In the genomic region with DNA sequence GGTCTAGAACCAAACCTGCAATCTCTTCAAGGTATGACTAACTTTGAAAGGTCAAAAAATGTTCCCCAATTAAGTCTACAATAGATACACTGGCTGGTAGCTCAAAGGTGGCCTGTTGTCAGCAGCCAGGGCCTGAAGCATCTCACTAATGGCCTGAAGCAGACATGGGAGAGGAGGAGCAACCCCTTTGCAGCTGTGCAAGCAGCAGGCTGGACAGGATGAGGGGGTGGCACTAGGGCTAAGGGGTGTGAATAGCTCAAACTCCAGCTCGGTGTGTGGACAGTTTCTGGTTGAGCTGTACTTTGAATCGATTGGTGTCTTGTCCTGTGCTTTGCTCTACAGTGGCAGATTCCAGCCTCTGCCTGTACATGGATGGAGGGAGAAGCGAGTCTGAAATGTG, we compare ENCODE assay signal across 1 cellular context.
TF ChIP-seq lines count a peak whose summit lies in the region.

No MANE protein-coding gene starts in this region.

TF ChIP-seq in HepG2, 621 proteins besides CTCF, POLR2A, EP300 and RAD21 (continued from another document and continues in another):
- TF ChIP-seq, protein P1, sequence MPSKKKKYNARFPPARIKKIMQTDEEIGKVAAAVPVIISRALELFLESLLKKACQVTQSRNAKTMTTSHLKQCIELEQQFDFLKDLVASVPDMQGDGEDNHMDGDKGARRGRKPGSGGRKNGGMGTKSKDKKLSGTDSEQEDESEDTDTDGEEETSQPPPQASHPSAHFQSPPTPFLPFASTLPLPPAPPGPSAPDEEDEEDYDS (CRISPR knock-in tag; IDR thresholded peaks at IDR 0.05) = peak; percentile 46; the same call in 1 of the 2 replicates
- peak; percentile 58 for TF ChIP-seq SAP130 (CRISPR knock-in tag; IDR thresholded peaks at IDR 0.05; ENCODE audit: low read depth)
- TF ChIP-seq SRSF9 (IDR thresholded peaks at IDR 0.05; ENCODE audit: borderline replicate concordance, insufficient read depth, low read depth, low read length, poor library complexity, severe bottlenecking) = no peak
- no peak for TF ChIP-seq NPAS2 (CRISPR knock-in tag; IDR thresholded peaks at IDR 0.05; ENCODE audit: borderline replicate concordance)
- TF ChIP-seq CBX5 (CRISPR knock-in tag; IDR thresholded peaks at IDR 0.05; ENCODE audit: borderline replicate concordance) = peak; percentile 42; the same call in 1 of the 2 replicates
- TF ChIP-seq, protein P2, sequence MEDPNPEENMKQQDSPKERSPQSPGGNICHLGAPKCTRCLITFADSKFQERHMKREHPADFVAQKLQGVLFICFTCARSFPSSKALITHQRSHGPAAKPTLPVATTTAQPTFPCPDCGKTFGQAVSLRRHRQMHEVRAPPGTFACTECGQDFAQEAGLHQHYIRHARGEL (CRISPR knock-in tag; IDR thresholded peaks at IDR 0.05) = no peak
- TF ChIP-seq, protein P3, sequence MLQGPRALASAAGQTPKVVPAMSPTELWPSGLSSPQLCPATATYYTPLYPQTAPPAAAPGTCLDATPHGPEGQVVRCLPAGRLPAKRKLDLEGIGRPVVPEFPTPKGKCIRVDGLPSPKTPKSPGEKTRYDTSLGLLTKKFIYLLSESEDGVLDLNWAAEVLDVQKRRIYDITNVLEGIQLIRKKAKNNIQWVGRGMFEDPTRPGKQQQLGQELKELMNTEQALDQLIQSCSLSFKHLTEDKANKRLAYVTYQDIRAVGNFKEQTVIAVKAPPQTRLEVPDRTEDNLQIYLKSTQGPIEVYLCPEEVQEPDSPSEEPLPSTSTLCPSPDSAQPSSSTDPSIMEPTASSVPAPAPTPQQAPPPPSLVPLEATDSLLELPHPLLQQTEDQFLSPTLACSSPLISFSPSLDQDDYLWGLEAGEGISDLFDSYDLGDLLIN (CRISPR knock-in tag; IDR thresholded peaks at IDR 0.05; ENCODE audit: borderline replicate concordance) = no peak
- TF ChIP-seq ZNF614 (CRISPR knock-in tag; IDR thresholded peaks at IDR 0.05; ENCODE audit: borderline replicate concordance) = peak; percentile 77; the same call in 1 of the 2 replicates
- TF ChIP-seq ZNF34 (CRISPR knock-in tag; IDR thresholded peaks at IDR 0.05; ENCODE audit: borderline replicate concordance) = no peak
- peak; percentile 67; the same call in 1 of the 2 replicates for TF ChIP-seq ZNF441 (CRISPR knock-in tag; IDR thresholded peaks at IDR 0.05; ENCODE audit: borderline replicate concordance)
- TF ChIP-seq, protein P4, sequence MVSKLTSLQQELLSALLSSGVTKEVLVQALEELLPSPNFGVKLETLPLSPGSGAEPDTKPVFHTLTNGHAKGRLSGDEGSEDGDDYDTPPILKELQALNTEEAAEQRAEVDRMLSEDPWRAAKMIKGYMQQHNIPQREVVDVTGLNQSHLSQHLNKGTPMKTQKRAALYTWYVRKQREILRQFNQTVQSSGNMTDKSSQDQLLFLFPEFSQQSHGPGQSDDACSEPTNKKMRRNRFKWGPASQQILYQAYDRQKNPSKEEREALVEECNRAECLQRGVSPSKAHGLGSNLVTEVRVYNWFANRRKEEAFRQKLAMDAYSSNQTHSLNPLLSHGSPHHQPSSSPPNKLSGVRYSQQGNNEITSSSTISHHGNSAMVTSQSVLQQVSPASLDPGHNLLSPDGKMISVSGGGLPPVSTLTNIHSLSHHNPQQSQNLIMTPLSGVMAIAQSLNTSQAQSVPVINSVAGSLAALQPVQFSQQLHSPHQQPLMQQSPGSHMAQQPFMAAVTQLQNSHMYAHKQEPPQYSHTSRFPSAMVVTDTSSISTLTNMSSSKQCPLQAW (CRISPR knock-in tag; IDR thresholded peaks at IDR 0.05) = peak; percentile 49; the same call in 1 of the 2 replicates
- TF ChIP-seq ATF1 (CRISPR knock-in tag; IDR thresholded peaks at IDR 0.05) = no peak
- TF ChIP-seq SALL2 (CRISPR knock-in tag; IDR thresholded peaks at IDR 0.05) = no peak
- TF ChIP-seq, protein P5, sequence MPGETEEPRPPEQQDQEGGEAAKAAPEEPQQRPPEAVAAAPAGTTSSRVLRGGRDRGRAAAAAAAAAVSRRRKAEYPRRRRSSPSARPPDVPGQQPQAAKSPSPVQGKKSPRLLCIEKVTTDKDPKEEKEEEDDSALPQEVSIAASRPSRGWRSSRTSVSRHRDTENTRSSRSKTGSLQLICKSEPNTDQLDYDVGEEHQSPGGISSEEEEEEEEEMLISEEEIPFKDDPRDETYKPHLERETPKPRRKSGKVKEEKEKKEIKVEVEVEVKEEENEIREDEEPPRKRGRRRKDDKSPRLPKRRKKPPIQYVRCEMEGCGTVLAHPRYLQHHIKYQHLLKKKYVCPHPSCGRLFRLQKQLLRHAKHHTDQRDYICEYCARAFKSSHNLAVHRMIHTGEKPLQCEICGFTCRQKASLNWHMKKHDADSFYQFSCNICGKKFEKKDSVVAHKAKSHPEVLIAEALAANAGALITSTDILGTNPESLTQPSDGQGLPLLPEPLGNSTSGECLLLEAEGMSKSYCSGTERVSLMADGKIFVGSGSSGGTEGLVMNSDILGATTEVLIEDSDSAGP (CRISPR knock-in tag; IDR thresholded peaks at IDR 0.05; ENCODE audit: borderline replicate concordance) = 0 out of 2 replicates have a peak, but pooled peaks have one; percentile 33
- TF ChIP-seq, protein P6, sequence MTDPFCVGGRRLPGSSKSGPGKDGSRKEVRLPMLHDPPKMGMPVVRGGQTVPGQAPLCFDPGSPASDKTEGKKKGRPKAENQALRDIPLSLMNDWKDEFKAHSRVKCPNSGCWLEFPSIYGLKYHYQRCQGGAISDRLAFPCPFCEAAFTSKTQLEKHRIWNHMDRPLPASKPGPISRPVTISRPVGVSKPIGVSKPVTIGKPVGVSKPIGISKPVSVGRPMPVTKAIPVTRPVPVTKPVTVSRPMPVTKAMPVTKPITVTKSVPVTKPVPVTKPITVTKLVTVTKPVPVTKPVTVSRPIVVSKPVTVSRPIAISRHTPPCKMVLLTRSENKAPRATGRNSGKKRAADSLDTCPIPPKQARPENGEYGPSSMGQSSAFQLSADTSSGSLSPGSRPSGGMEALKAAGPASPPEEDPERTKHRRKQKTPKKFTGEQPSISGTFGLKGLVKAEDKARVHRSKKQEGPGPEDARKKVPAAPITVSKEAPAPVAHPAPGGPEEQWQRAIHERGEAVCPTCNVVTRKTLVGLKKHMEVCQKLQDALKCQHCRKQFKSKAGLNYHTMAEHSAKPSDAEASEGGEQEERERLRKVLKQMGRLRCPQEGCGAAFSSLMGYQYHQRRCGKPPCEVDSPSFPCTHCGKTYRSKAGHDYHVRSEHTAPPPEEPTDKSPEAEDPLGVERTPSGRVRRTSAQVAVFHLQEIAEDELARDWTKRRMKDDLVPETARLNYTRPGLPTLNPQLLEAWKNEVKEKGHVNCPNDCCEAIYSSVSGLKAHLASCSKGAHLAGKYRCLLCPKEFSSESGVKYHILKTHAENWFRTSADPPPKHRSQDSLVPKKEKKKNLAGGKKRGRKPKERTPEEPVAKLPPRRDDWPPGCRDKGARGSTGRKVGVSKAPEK (CRISPR knock-in tag; IDR thresholded peaks at IDR 0.05; ENCODE audit: borderline replicate concordance) = no peak
- peak; percentile 4; the same call in 1 of the 2 replicates for TF ChIP-seq BHLHE40 (IDR thresholded peaks at IDR 0.05; ENCODE audit: low read length)
- TF ChIP-seq, protein P7, sequence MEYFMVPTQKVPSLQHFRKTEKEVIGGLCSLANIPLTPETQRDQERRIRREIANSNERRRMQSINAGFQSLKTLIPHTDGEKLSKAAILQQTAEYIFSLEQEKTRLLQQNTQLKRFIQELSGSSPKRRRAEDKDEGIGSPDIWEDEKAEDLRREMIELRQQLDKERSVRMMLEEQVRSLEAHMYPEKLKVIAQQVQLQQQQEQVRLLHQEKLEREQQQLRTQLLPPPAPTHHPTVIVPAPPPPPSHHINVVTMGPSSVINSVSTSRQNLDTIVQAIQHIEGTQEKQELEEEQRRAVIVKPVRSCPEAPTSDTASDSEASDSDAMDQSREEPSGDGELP (IDR thresholded peaks at IDR 0.05; ENCODE audit: borderline replicate concordance, low read depth) = peak; percentile 81
- TF ChIP-seq, protein P8, sequence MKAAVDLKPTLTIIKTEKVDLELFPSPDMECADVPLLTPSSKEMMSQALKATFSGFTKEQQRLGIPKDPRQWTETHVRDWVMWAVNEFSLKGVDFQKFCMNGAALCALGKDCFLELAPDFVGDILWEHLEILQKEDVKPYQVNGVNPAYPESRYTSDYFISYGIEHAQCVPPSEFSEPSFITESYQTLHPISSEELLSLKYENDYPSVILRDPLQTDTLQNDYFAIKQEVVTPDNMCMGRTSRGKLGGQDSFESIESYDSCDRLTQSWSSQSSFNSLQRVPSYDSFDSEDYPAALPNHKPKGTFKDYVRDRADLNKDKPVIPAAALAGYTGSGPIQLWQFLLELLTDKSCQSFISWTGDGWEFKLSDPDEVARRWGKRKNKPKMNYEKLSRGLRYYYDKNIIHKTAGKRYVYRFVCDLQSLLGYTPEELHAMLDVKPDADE (CRISPR knock-in tag; IDR thresholded peaks at IDR 0.05) = no peak
- TF ChIP-seq ZNF446 (CRISPR knock-in tag; IDR thresholded peaks at IDR 0.05) = no peak
- peak; percentile 63; the same call in 1 of the 2 replicates for TF ChIP-seq MEF2D (CRISPR knock-in tag; IDR thresholded peaks at IDR 0.05)
- no peak for TF ChIP-seq HMGA1 (CRISPR knock-in tag; conservative IDR thresholded peaks at IDR 0.05)
- TF ChIP-seq ZNF382 (CRISPR knock-in tag; IDR thresholded peaks at IDR 0.05; ENCODE audit: borderline replicate concordance) = no peak
- TF ChIP-seq SALL1 (CRISPR knock-in tag; IDR thresholded peaks at IDR 0.05) = peak; percentile 93
- TF ChIP-seq NAIF1 (CRISPR knock-in tag; IDR thresholded peaks at IDR 0.05; ENCODE audit: borderline replicate concordance) = no peak
- 0 out of 2 replicates have a peak, but pooled peaks have one; percentile 32 for TF ChIP-seq ZNF264 (CRISPR knock-in tag; IDR thresholded peaks at IDR 0.05)
- TF ChIP-seq, protein P9, sequence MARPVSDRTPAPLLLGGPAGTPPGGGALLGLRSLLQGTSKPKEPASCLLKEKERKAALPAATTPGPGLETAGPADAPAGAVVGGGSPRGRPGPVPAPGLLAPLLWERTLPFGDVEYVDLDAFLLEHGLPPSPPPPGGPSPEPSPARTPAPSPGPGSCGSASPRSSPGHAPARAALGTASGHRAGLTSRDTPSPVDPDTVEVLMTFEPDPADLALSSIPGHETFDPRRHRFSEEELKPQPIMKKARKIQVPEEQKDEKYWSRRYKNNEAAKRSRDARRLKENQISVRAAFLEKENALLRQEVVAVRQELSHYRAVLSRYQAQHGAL (CRISPR knock-in tag; IDR thresholded peaks at IDR 0.05; ENCODE audit: not compliant biosample characterization) = no peak
- TF ChIP-seq, protein P10, sequence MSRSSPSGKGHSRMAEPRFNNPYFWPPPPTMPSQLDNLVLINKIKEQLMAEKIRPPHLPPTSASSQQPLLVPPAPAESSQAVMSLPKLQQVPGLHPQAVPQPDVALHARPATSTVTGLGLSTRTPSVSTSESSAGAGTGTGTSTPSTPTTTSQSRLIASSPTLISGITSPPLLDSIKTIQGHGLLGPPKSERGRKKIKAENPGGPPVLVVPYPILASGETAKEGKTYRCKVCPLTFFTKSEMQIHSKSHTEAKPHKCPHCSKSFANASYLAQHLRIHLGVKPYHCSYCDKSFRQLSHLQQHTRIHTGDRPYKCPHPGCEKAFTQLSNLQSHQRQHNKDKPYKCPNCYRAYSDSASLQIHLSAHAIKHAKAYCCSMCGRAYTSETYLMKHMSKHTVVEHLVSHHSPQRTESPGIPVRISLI (CRISPR knock-in tag; IDR thresholded peaks at IDR 0.05; ENCODE audit: borderline replicate concordance) = peak; percentile 39; the same call in 1 of the 2 replicates
- TF ChIP-seq SMAD3 (CRISPR knock-in tag; IDR thresholded peaks at IDR 0.05) = 0 out of 2 replicates have a peak, but pooled peaks have one; percentile 44
- TF ChIP-seq, protein P11, sequence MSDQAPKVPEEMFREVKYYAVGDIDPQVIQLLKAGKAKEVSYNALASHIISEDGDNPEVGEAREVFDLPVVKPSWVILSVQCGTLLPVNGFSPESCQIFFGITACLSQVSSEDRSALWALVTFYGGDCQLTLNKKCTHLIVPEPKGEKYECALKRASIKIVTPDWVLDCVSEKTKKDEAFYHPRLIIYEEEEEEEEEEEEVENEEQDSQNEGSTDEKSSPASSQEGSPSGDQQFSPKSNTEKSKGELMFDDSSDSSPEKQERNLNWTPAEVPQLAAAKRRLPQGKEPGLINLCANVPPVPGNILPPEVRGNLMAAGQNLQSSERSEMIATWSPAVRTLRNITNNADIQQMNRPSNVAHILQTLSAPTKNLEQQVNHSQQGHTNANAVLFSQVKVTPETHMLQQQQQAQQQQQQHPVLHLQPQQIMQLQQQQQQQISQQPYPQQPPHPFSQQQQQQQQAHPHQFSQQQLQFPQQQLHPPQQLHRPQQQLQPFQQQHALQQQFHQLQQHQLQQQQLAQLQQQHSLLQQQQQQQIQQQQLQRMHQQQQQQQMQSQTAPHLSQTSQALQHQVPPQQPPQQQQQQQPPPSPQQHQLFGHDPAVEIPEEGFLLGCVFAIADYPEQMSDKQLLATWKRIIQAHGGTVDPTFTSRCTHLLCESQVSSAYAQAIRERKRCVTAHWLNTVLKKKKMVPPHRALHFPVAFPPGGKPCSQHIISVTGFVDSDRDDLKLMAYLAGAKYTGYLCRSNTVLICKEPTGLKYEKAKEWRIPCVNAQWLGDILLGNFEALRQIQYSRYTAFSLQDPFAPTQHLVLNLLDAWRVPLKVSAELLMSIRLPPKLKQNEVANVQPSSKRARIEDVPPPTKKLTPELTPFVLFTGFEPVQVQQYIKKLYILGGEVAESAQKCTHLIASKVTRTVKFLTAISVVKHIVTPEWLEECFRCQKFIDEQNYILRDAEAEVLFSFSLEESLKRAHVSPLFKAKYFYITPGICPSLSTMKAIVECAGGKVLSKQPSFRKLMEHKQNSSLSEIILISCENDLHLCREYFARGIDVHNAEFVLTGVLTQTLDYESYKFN (CRISPR knock-in tag; conservative IDR thresholded peaks at IDR 0.05) = peak; percentile 86
- TF ChIP-seq STAG1 (CRISPR knock-in tag; IDR thresholded peaks at IDR 0.05) = no peak
- no peak for TF ChIP-seq ZNF354B (CRISPR knock-in tag; IDR thresholded peaks at IDR 0.05)
- TF ChIP-seq RFX3 (CRISPR knock-in tag; IDR thresholded peaks at IDR 0.05) = no peak
- TF ChIP-seq RELA (CRISPR knock-in tag; IDR thresholded peaks at IDR 0.05) = no peak
- 0 out of 2 replicates have a peak, but pooled peaks have one; percentile 26 for TF ChIP-seq ZBTB7B (CRISPR knock-in tag; IDR thresholded peaks at IDR 0.05)
- TF ChIP-seq, protein P12, sequence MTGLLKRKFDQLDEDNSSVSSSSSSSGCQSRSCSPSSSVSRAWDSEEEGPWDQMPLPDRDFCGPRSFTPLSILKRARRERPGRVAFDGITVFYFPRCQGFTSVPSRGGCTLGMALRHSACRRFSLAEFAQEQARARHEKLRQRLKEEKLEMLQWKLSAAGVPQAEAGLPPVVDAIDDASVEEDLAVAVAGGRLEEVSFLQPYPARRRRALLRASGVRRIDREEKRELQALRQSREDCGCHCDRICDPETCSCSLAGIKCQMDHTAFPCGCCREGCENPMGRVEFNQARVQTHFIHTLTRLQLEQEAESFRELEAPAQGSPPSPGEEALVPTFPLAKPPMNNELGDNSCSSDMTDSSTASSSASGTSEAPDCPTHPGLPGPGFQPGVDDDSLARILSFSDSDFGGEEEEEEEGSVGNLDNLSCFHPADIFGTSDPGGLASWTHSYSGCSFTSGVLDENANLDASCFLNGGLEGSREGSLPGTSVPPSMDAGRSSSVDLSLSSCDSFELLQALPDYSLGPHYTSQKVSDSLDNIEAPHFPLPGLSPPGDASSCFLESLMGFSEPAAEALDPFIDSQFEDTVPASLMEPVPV (CRISPR knock-in tag; IDR thresholded peaks at IDR 0.05) = no peak
